In genomic region chr9:91562412-91562811, GRCh38 we compare ENCODE assay signal across 26 cellular contexts.
"Had no signal": no experiment of that assay in that cellular context is flagged by ENCODE, and none has a peak within 500 bp of the region (broad histone marks: within the 10 kb centered on the region; RNA-seq: fewer than 3 reads in every experiment).

No MANE protein-coding gene starts in this region.

- H3K27ac ChIP-seq: ascending aorta, brain microvascular endothelial cell, gastroesophageal sphincter, parathyroid adenoma, psoas muscle, spleen, thoracic aorta had no signal

- H3K4me3 Mint-ChIP-seq: activated CD4-positive, alpha-beta memory T cell treated with anti-CD3 and anti-CD28 coated beads, Interleukin-2, amount 10 ng/mL, durations not matched to agents 7 days and 5 days; activated CD4-positive, alpha-beta T cell treated with anti-CD3 and anti-CD28 coated beads, Interleukin-2, amount 10 ng/mL, durations not matched to agents 7 days and 5 days; dendritic cell treated with granulocyte-macrophage colony-stimulating factor and Interleukin-4, amounts not matched to agents 40 ng/mL and 50 ng/mL, for 4 days; endodermal cell; immature natural killer cell; naive thymus-derived CD4-positive, alpha-beta T cell; T-helper 17 cell had no signal

- H3K36me3 ChIP-seq: ascending aorta, brain microvascular endothelial cell, gastroesophageal sphincter, spleen, thoracic aorta had no signal

- H3K27ac Mint-ChIP-seq: activated CD4-positive, alpha-beta memory T cell treated with anti-CD3 and anti-CD28 coated beads, Interleukin-2, amount 10 ng/mL, durations not matched to agents 7 days and 5 days; activated CD4-positive, alpha-beta T cell treated with anti-CD3 and anti-CD28 coated beads, Interleukin-2, amount 10 ng/mL, durations not matched to agents 7 days and 5 days; activated naive CD4-positive, alpha-beta T cell treated with anti-CD3 and anti-CD28 coated beads, Interleukin-2, amount 50 U/mL, for 72 hours; dendritic cell treated with granulocyte-macrophage colony-stimulating factor and Interleukin-4, amounts not matched to agents 40 ng/mL and 50 ng/mL, for 4 days; endodermal cell; immature natural killer cell; naive thymus-derived CD4-positive, alpha-beta T cell; T-helper 17 cell had no signal

- H3K36me3 Mint-ChIP-seq: activated naive CD4-positive, alpha-beta T cell treated with anti-CD3 and anti-CD28 coated beads, Interleukin-2, amount 50 U/mL, for 72 hours; immature natural killer cell; naive thymus-derived CD4-positive, alpha-beta T cell had no signal

- H3K79me2 ChIP-seq: parathyroid adenoma had no signal

- H3K9ac ChIP-seq: parathyroid adenoma had no signal

- H3K27me3 ChIP-seq: ascending aorta, brain microvascular endothelial cell, gastroesophageal sphincter had no signal

- H3K4me1 Mint-ChIP-seq: activated CD4-positive, alpha-beta memory T cell treated with anti-CD3 and anti-CD28 coated beads, Interleukin-2, amount 10 ng/mL, durations not matched to agents 7 days and 5 days; activated CD4-positive, alpha-beta T cell treated with anti-CD3 and anti-CD28 coated beads, Interleukin-2, amount 10 ng/mL, durations not matched to agents 7 days and 5 days; immature natural killer cell; naive thymus-derived CD4-positive, alpha-beta T cell; T-helper 17 cell had no signal

- H3K9me3 Mint-ChIP-seq: activated CD4-positive, alpha-beta memory T cell treated with anti-CD3 and anti-CD28 coated beads, Interleukin-2, amount 10 ng/mL, durations not matched to agents 7 days and 5 days; activated CD4-positive, alpha-beta T cell treated with anti-CD3 and anti-CD28 coated beads, Interleukin-2, amount 10 ng/mL, durations not matched to agents 7 days and 5 days; activated naive CD4-positive, alpha-beta T cell treated with anti-CD3 and anti-CD28 coated beads, Interleukin-2, amount 50 U/mL, for 72 hours; dendritic cell treated with granulocyte-macrophage colony-stimulating factor and Interleukin-4, amounts not matched to agents 40 ng/mL and 50 ng/mL, for 4 days; endodermal cell; immature natural killer cell had no signal

- H3K4me1 ChIP-seq: ascending aorta, gastroesophageal sphincter, parathyroid adenoma, psoas muscle, spleen had no signal

- DNase-seq: activated CD4-positive, alpha-beta memory T cell treated with anti-CD3 and anti-CD28 coated beads, Interleukin-2, amount 10 ng/mL, durations not matched to agents 7 days and 5 days; activated CD4-positive, alpha-beta T cell treated with anti-CD3 and anti-CD28 coated beads, Interleukin-2, amount 10 ng/mL, durations not matched to agents 7 days and 5 days; activated CD4-positive, CD25-positive, alpha-beta regulatory T cell treated with anti-CD3 and anti-CD28 coated beads, Interleukin-2, amount 50 U/mL, for 72 hours; activated naive CD4-positive, alpha-beta T cell; activated T-cell treated with anti-CD3 and anti-CD28 coated beads, Interleukin-2, amount 50 U/mL, for 48 hours; brain microvascular endothelial cell; endodermal cell; head of caudate nucleus; hypothalamus; immature natural killer cell; kidney; left colon; mammary epithelial cell; midbrain; naive thymus-derived CD4-positive, alpha-beta T cell; psoas muscle; spleen; stimulated activated naive CD4-positive, alpha-beta T cell treated with Interleukin-2 at 50 U/mL for 16 hours; T-helper 17 cell; trophoblast cell had no signal

- H3K4me3 ChIP-seq: ascending aorta, gastroesophageal sphincter, psoas muscle, spleen, thoracic aorta had no signal

- H2AFZ ChIP-seq: parathyroid adenoma had no signal

- H3K9me3 ChIP-seq: ascending aorta, gastroesophageal sphincter, psoas muscle, spleen, thoracic aorta had no signal
